In the genomic region with DNA sequence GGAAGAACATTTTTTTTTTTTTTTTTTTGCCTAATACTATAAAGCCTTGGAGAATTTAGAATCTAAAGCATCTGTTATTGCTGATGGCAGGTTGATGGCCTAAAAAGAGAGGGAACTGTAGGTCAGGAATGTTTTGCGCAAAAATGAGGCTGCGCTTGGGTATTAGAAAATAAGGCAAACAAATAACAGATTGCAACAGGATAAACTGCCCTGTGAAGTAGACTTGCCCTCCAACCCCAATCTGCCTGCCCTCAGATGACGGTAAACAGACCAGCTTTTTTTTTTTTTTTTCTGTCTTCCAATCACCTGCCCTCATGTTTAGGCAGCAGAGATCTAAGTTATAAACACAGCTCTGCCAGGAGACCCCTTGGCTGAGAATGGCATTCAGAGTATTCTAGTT, we compare ENCODE assay signal across 1 cellular context.
A peak's percentile ranks its signal among the peaks of the same experiment; 100 is the strongest.
TF ChIP-seq lines count a peak whose summit lies in the region.

No MANE protein-coding gene starts in this region.

TF ChIP-seq in HepG2, 621 proteins besides CTCF, POLR2A, EP300 and RAD21 (continued from another document and continues in another):
- TF ChIP-seq, protein P1, sequence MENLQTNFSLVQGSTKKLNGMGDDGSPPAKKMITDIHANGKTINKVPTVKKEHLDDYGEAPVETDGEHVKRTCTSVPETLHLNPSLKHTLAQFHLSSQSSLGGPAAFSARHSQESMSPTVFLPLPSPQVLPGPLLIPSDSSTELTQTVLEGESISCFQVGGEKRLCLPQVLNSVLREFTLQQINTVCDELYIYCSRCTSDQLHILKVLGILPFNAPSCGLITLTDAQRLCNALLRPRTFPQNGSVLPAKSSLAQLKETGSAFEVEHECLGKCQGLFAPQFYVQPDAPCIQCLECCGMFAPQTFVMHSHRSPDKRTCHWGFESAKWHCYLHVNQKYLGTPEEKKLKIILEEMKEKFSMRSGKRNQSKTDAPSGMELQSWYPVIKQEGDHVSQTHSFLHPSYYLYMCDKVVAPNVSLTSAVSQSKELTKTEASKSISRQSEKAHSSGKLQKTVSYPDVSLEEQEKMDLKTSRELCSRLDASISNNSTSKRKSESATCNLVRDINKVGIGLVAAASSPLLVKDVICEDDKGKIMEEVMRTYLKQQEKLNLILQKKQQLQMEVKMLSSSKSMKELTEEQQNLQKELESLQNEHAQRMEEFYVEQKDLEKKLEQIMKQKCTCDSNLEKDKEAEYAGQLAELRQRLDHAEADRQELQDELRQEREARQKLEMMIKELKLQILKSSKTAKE (CRISPR knock-in tag; IDR thresholded peaks at IDR 0.05; ENCODE audit: borderline replicate concordance), result peak; percentile 74; the same call in 1 of the 2 replicates
- TF ChIP-seq, protein P2, sequence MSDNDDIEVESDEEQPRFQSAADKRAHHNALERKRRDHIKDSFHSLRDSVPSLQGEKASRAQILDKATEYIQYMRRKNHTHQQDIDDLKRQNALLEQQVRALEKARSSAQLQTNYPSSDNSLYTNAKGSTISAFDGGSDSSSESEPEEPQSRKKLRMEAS (IDR thresholded peaks at IDR 0.05), result peak; percentile 62
- no peak for TF ChIP-seq RARG (CRISPR knock-in tag; IDR thresholded peaks at IDR 0.05; ENCODE audit: low read depth)
- no peak for TF ChIP-seq ZNF672 (CRISPR knock-in tag; IDR thresholded peaks at IDR 0.05)
- TF ChIP-seq, protein P3, sequence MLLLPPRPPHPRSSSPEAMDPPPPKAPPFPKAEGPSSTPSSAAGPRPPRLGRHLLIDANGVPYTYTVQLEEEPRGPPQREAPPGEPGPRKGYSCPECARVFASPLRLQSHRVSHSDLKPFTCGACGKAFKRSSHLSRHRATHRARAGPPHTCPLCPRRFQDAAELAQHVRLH (CRISPR knock-in tag; IDR thresholded peaks at IDR 0.05; ENCODE audit: borderline replicate concordance, low read depth), result peak; percentile 72; the same call in 1 of the 2 replicates
- TF ChIP-seq, protein P4, sequence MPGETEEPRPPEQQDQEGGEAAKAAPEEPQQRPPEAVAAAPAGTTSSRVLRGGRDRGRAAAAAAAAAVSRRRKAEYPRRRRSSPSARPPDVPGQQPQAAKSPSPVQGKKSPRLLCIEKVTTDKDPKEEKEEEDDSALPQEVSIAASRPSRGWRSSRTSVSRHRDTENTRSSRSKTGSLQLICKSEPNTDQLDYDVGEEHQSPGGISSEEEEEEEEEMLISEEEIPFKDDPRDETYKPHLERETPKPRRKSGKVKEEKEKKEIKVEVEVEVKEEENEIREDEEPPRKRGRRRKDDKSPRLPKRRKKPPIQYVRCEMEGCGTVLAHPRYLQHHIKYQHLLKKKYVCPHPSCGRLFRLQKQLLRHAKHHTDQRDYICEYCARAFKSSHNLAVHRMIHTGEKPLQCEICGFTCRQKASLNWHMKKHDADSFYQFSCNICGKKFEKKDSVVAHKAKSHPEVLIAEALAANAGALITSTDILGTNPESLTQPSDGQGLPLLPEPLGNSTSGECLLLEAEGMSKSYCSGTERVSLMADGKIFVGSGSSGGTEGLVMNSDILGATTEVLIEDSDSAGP (CRISPR knock-in tag; IDR thresholded peaks at IDR 0.05; ENCODE audit: borderline replicate concordance), result no peak
- TF ChIP-seq ZNF850 (CRISPR knock-in tag; conservative IDR thresholded peaks at IDR 0.05), result no peak
- TF ChIP-seq, protein P5, sequence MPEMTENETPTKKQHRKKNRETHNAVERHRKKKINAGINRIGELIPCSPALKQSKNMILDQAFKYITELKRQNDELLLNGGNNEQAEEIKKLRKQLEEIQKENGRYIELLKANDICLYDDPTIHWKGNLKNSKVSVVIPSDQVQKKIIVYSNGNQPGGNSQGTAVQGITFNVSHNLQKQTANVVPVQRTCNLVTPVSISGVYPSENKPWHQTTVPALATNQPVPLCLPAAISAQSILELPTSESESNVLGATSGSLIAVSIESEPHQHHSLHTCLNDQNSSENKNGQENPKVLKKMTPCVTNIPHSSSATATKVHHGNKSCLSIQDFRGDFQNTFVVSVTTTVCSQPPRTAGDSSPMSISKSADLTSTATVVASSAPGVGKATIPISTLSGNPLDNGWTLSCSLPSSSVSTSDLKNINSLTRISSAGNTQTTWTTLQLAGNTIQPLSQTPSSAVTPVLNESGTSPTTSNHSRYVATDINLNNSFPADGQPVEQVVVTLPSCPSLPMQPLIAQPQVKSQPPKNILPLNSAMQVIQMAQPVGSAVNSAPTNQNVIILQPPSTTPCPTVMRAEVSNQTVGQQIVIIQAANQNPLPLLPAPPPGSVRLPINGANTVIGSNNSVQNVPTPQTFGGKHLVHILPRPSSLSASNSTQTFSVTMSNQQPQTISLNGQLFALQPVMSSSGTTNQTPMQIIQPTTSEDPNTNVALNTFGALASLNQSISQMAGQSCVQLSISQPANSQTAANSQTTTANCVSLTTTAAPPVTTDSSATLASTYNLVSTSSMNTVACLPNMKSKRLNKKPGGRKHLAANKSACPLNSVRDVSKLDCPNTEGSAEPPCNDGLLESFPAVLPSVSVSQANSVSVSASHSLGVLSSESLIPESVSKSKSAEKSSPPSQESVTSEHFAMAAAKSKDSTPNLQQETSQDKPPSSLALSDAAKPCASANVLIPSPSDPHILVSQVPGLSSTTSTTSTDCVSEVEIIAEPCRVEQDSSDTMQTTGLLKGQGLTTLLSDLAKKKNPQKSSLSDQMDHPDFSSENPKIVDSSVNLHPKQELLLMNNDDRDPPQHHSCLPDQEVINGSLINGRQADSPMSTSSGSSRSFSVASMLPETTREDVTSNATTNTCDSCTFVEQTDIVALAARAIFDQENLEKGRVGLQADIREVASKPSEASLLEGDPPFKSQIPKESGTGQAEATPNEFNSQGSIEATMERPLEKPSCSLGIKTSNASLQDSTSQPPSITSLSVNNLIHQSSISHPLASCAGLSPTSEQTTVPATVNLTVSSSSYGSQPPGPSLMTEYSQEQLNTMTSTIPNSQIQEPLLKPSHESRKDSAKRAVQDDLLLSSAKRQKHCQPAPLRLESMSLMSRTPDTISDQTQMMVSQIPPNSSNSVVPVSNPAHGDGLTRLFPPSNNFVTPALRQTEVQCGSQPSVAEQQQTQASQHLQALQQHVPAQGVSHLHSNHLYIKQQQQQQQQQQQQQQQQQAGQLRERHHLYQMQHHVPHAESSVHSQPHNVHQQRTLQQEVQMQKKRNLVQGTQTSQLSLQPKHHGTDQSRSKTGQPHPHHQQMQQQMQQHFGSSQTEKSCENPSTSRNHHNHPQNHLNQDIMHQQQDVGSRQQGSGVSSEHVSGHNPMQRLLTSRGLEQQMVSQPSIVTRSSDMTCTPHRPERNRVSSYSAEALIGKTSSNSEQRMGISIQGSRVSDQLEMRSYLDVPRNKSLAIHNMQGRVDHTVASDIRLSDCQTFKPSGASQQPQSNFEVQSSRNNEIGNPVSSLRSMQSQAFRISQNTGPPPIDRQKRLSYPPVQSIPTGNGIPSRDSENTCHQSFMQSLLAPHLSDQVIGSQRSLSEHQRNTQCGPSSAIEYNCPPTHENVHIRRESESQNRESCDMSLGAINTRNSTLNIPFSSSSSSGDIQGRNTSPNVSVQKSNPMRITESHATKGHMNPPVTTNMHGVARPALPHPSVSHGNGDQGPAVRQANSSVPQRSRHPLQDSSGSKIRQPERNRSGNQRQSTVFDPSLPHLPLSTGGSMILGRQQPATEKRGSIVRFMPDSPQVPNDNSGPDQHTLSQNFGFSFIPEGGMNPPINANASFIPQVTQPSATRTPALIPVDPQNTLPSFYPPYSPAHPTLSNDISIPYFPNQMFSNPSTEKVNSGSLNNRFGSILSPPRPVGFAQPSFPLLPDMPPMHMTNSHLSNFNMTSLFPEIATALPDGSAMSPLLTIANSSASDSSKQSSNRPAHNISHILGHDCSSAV (CRISPR knock-in tag; IDR thresholded peaks at IDR 0.05; ENCODE audit: borderline replicate concordance), result no peak
- TF ChIP-seq ZNF232 (CRISPR knock-in tag; IDR thresholded peaks at IDR 0.05; ENCODE audit: borderline replicate concordance), result peak; percentile 56; the same call in 1 of the 2 replicates
- TF ChIP-seq GTF2F1 (IDR thresholded peaks at IDR 0.05; ENCODE audit: low read length), result no peak
- TF ChIP-seq, protein P6, sequence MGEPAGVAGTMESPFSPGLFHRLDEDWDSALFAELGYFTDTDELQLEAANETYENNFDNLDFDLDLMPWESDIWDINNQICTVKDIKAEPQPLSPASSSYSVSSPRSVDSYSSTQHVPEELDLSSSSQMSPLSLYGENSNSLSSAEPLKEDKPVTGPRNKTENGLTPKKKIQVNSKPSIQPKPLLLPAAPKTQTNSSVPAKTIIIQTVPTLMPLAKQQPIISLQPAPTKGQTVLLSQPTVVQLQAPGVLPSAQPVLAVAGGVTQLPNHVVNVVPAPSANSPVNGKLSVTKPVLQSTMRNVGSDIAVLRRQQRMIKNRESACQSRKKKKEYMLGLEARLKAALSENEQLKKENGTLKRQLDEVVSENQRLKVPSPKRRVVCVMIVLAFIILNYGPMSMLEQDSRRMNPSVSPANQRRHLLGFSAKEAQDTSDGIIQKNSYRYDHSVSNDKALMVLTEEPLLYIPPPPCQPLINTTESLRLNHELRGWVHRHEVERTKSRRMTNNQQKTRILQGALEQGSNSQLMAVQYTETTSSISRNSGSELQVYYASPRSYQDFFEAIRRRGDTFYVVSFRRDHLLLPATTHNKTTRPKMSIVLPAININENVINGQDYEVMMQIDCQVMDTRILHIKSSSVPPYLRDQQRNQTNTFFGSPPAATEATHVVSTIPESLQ (CRISPR knock-in tag; conservative IDR thresholded peaks at IDR 0.05), result no peak
- TF ChIP-seq ZNF567 (CRISPR knock-in tag; IDR thresholded peaks at IDR 0.05; ENCODE audit: borderline replicate concordance), result no peak
- no peak for TF ChIP-seq ZMAT3 (CRISPR knock-in tag; conservative IDR thresholded peaks at IDR 0.05)
- TF ChIP-seq ZNF496 (CRISPR knock-in tag; IDR thresholded peaks at IDR 0.05; ENCODE audit: insufficient replicate concordance), result no peak
- TF ChIP-seq FOXM1 (CRISPR knock-in tag; IDR thresholded peaks at IDR 0.05), result no peak
- no peak for TF ChIP-seq CBX2 (IDR thresholded peaks at IDR 0.05; ENCODE audit: low read depth, low read length)
- no peak for TF ChIP-seq CBX2 (CRISPR knock-in tag; IDR thresholded peaks at IDR 0.05; ENCODE audit: low read depth)
- peak; percentile 66; the same call in 1 of the 2 replicates for TF ChIP-seq IRF2 (CRISPR knock-in tag; IDR thresholded peaks at IDR 0.05)
- no peak for TF ChIP-seq KAT7 (CRISPR knock-in tag; IDR thresholded peaks at IDR 0.05; ENCODE audit: borderline replicate concordance)
- TF ChIP-seq HIVEP1 (CRISPR knock-in tag; IDR thresholded peaks at IDR 0.05), result no peak
- no peak; the same call in 1 of the 2 replicates for TF ChIP-seq SMC3 (IDR thresholded peaks at IDR 0.05; ENCODE audit: low read length)
- TF ChIP-seq ZNF205 (CRISPR knock-in tag; IDR thresholded peaks at IDR 0.05), result 0 out of 2 replicates have a peak, but pooled peaks have one; percentile 41
- TF ChIP-seq, protein P7, sequence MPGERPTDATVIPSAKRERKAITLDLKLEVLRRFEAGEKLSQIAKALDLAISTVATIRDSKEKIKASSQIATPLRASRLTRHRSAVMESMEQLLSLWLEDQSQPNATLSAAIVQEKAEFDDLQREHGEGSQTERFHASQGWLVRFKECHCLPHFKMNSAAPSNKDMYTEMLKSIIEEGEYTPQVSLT (CRISPR knock-in tag; IDR thresholded peaks at IDR 0.05; ENCODE audit: borderline replicate concordance, low read depth), result no peak
- TF ChIP-seq NCOA2 (CRISPR knock-in tag; IDR thresholded peaks at IDR 0.05), result peak; percentile 92
- TF ChIP-seq, protein P8, sequence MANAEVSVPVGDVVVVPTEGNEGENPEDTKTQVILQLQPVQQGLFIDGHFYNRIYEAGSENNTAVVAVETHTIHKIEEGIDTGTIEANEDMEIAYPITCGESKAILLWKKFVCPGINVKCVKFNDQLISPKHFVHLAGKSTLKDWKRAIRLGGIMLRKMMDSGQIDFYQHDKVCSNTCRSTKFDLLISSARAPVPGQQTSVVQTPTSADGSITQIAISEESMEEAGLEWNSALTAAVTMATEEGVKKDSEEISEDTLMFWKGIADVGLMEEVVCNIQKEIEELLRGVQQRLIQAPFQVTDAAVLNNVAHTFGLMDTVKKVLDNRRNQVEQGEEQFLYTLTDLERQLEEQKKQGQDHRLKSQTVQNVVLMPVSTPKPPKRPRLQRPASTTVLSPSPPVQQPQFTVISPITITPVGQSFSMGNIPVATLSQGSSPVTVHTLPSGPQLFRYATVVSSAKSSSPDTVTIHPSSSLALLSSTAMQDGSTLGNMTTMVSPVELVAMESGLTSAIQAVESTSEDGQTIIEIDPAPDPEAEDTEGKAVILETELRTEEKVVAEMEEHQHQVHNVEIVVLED (CRISPR knock-in tag; IDR thresholded peaks at IDR 0.05; ENCODE audit: borderline replicate concordance), result 0 out of 2 replicates have a peak, but pooled peaks have one; percentile 44
- TF ChIP-seq ZNF552 (CRISPR knock-in tag; IDR thresholded peaks at IDR 0.05; ENCODE audit: borderline replicate concordance), result no peak
- TF ChIP-seq, protein P9, sequence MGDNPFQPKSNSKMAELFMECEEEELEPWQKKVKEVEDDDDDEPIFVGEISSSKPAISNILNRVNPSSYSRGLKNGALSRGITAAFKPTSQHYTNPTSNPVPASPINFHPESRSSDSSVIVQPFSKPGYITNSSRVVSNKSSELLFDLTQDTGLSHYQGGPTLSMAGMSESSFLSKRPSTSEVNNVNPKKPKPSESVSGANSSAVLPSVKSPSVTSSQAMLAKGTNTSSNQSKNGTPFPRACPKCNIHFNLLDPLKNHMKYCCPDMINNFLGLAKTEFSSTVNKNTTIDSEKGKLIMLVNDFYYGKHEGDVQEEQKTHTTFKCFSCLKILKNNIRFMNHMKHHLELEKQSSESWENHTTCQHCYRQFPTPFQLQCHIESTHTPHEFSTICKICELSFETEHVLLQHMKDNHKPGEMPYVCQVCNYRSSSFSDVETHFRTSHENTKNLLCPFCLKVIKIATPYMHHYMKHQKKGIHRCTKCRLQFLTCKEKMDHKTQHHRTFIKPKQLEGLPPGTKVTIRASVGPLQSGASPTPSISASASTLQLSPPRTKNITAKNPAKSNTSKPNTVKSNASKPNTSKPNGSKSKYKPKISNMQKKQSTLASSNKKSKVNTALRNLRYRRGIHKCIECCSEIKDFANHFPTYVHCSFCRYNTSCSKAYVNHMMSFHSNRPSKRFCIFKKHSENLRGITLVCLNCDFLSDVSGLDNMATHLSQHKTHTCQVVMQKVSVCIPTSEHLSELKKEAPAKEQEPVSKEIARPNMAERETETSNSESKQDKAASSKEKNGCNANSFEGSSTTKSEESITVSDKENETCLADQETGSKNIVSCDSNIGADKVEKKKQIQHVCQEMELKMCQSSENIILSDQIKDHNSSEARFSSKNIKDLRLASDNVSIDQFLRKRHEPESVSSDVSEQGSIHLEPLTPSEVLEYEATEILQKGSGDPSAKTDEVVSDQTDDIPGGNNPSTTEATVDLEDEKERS (CRISPR knock-in tag; IDR thresholded peaks at IDR 0.05), result 0 out of 2 replicates have a peak, but pooled peaks have one; percentile 34
- no peak for TF ChIP-seq RAD51 (IDR thresholded peaks at IDR 0.05; ENCODE audit: borderline replicate concordance)
